In genomic region chr6:11730645-11731044, GRCh38 we compare ENCODE assay signal across 9 cellular contexts. TPM values are rescaled to one million over a fixed set of nuclear protein-coding genes. Genes with fewer than 3 reads are reported as not detected.
A peak's percentile ranks its signal among the peaks of the same experiment; 100 is the strongest.
DNase-seq lines count a peak whose midpoint lies in the region; ATAC-seq and TF ChIP-seq lines count a peak whose summit lies in the region.
"Had no signal": no experiment of that assay in that cellular context is flagged by ENCODE, and none has a peak within 500 bp of the region (broad histone marks: within the 10 kb centered on the region; RNA-seq: fewer than 3 reads in every experiment).

No MANE protein-coding gene starts in this region.

- peak; percentile 70 for DNase-seq in activated CD8-positive, alpha-beta T cell treated with anti-CD3 and anti-CD28 coated beads for 36 hours
- no peak for DNase-seq in activated CD8-positive, alpha-beta T cell treated with anti-CD3 and anti-CD28 coated beads, Interleukin-2, amount 10 ng/mL, durations not matched to agents 7 days and 5 days
- DNase-seq in HL-60 (ENCODE audit: low read depth in 1 of 2, low spot score in 1 of 2) (peak in 1 of 2 experiments; percentile 56), CD1c-positive myeloid dendritic cell (ENCODE audit: extremely low spot score) (no peak), globus pallidus (ENCODE audit: low spot score) (no peak)
- DNase-seq in stimulated activated CD8-positive, alpha-beta memory T cell treated with anti-CD3 and anti-CD28 coated beads, Interleukin-4, amount 100 ng/mL, for 48 hours, result peak; percentile 51
- DNase-seq: NCI-H226 had no signal

- no peak overlapping the region for H3K4me3 ChIP-seq in HL-60 (replicated peaks; ENCODE audit: insufficient read depth, low read length)

- H3K27me3 ChIP-seq in HL-60 (ENCODE audit: insufficient read depth, poor library complexity, severe bottlenecking), result no peaks in the 10 kb centered on the region

- H3K27ac Mint-ChIP-seq in activated CD8-positive, alpha-beta T cell treated with anti-CD3 and anti-CD28 coated beads for 36 hours, result peak overlapping the region; percentile 93
- no peak overlapping the region for H3K27ac Mint-ChIP-seq in activated CD8-positive, alpha-beta T cell treated with anti-CD3 and anti-CD28 coated beads, Interleukin-2, amount 10 ng/mL, durations not matched to agents 7 days and 5 days

- POLR2A ChIA-PET in activated CD8-positive, alpha-beta T cell treated with anti-CD3 and anti-CD28 coated beads for 36 hours (lab: Charles Lee), result interaction anchor here (8.0 kb wide), 1 partner anchor 19 kb away, joined by 122 read pairs; no protein-coding TSS in a partner anchor
- POLR2A ChIA-PET in activated CD8-positive, alpha-beta T cell treated with anti-CD3 and anti-CD28 coated beads, Interleukin-2, amount 10 ng/mL, durations not matched to agents 7 days and 5 days (lab: Charles Lee), result interaction anchor here (1.4 kb wide), 1 partner anchor 17 kb away, joined by 3 read pairs; no protein-coding TSS in a partner anchor

- H3K4me3 Mint-ChIP-seq in activated CD8-positive, alpha-beta T cell treated with anti-CD3 and anti-CD28 coated beads for 36 hours, result no peak overlapping the region
- no peak overlapping the region for H3K4me3 Mint-ChIP-seq in activated CD8-positive, alpha-beta T cell treated with anti-CD3 and anti-CD28 coated beads, Interleukin-2, amount 10 ng/mL, durations not matched to agents 7 days and 5 days

- TF ChIP-seq CTCF in activated CD8-positive, alpha-beta T cell treated with anti-CD3 and anti-CD28 coated beads for 36 hours (IDR thresholded peaks at IDR 0.05), result no peak
- no peak for TF ChIP-seq CTCF in HL-60 (IDR thresholded peaks at IDR 0.05; ENCODE audit: insufficient read depth, low read length)

- H3K27ac ChIP-seq in HL-60 (replicated peaks), result peak overlapping the region; percentile 81

- ATAC-seq in activated CD8-positive, alpha-beta T cell treated with anti-CD3 and anti-CD28 coated beads for 36 hours, result peak; percentile 12
- ATAC-seq in activated CD8-positive, alpha-beta T cell treated with anti-CD3 and anti-CD28 coated beads, Interleukin-2, amount 10 ng/mL, durations not matched to agents 7 days and 5 days, result no peak
- ATAC-seq in GM21786 (IDR thresholded peaks at IDR 0.05; ENCODE audit: unreplicated experiment), result peak; percentile 34
- no peak for ATAC-seq in GM21447 (IDR thresholded peaks at IDR 0.05; ENCODE audit: unreplicated experiment)

- H3K9me3 Mint-ChIP-seq in activated CD8-positive, alpha-beta T cell treated with anti-CD3 and anti-CD28 coated beads for 36 hours, result peaks cover 8% of the 10 kb centered on the region
- peaks cover 3% of the 10 kb centered on the region for H3K9me3 Mint-ChIP-seq in activated CD8-positive, alpha-beta T cell treated with anti-CD3 and anti-CD28 coated beads, Interleukin-2, amount 10 ng/mL, durations not matched to agents 7 days and 5 days (ENCODE audit: insufficient read depth)

- intact Hi-C loops in activated CD8-positive, alpha-beta T cell treated with anti-CD3 and anti-CD28 coated beads for 36 hours (cut with micrococcal nuclease), result no loop called here

- peaks cover 71% of the 10 kb centered on the region for H3K4me1 Mint-ChIP-seq in activated CD8-positive, alpha-beta T cell treated with anti-CD3 and anti-CD28 coated beads for 36 hours (ENCODE audit: low read depth)
- peaks cover 57% of the 10 kb centered on the region for H3K4me1 Mint-ChIP-seq in activated CD8-positive, alpha-beta T cell treated with anti-CD3 and anti-CD28 coated beads, Interleukin-2, amount 10 ng/mL, durations not matched to agents 7 days and 5 days (ENCODE audit: low read depth)

- H3K27me3 Mint-ChIP-seq in activated CD8-positive, alpha-beta T cell treated with anti-CD3 and anti-CD28 coated beads for 36 hours, result no peaks in the 10 kb centered on the region
- no peaks in the 10 kb centered on the region for H3K27me3 Mint-ChIP-seq in activated CD8-positive, alpha-beta T cell treated with anti-CD3 and anti-CD28 coated beads, Interleukin-2, amount 10 ng/mL, durations not matched to agents 7 days and 5 days (ENCODE audit: low read depth)

- peaks cover 19% of the 10 kb centered on the region for H3K36me3 Mint-ChIP-seq in activated CD8-positive, alpha-beta T cell treated with anti-CD3 and anti-CD28 coated beads for 36 hours (ENCODE audit: low read depth)
- no peaks in the 10 kb centered on the region for H3K36me3 Mint-ChIP-seq in activated CD8-positive, alpha-beta T cell treated with anti-CD3 and anti-CD28 coated beads, Interleukin-2, amount 10 ng/mL, durations not matched to agents 7 days and 5 days (ENCODE audit: low read depth)

- CTCF ChIA-PET in activated CD8-positive, alpha-beta T cell treated with anti-CD3 and anti-CD28 coated beads for 36 hours (lab: Charles Lee), result interaction anchor here (3.3 kb wide), 1 partner anchor 19 kb away, joined by 18 read pairs; no protein-coding TSS in a partner anchor
- CTCF ChIA-PET in activated CD8-positive, alpha-beta T cell treated with anti-CD3 and anti-CD28 coated beads, Interleukin-2, amount 10 ng/mL, durations not matched to agents 7 days and 5 days (lab: Charles Lee), result interaction anchor here (0.9 kb wide), 1 partner anchor 53 kb away, joined by 3 read pairs; no protein-coding TSS in a partner anchor

RNA-seq across cellular contexts. Expression of gene ADTRP, which starts 48.0 kb away (rescaled TPM):
- 10 to 100 TPM; 20.0 to 21.9 TPM for total RNA-seq in activated CD8-positive, alpha-beta T cell treated with anti-CD3 and anti-CD28 coated beads for 36 hours
- total RNA-seq in activated CD8-positive, alpha-beta T cell treated with anti-CD3 and anti-CD28 coated beads, Interleukin-2, amount 10 ng/mL, durations not matched to agents 7 days and 5 days, result under 1 TPM; 0.63 to 0.68 TPM

Comparison
In these comparisons a context has a peak if more than half of its experiments do, and no peak if none do; other contexts are left out.
1. ATAC-seq: peak in activated CD8-positive, alpha-beta T cell treated with anti-CD3 and anti-CD28 coated beads for 36 hours (single experiment) and GM21786 (single experiment); none in activated CD8-positive, alpha-beta T cell treated with anti-CD3 and anti-CD28 coated beads, Interleukin-2, amount 10 ng/mL, durations not matched to agents 7 days and 5 days (single experiment) and GM21447 (single experiment).
2. DNase-seq: peak in activated CD8-positive, alpha-beta T cell treated with anti-CD3 and anti-CD28 coated beads for 36 hours (single experiment) and stimulated activated CD8-positive, alpha-beta memory T cell treated with anti-CD3 and anti-CD28 coated beads, Interleukin-4, amount 100 ng/mL, for 48 hours (single experiment); none in activated CD8-positive, alpha-beta T cell treated with anti-CD3 and anti-CD28 coated beads, Interleukin-2, amount 10 ng/mL, durations not matched to agents 7 days and 5 days (single experiment), CD1c-positive myeloid dendritic cell (single experiment) and globus pallidus (single experiment).
3. RNA of gene ADTRP, which starts 48.0 kb away (total RNA-seq): 20.0 to 21.9 TPM in activated CD8-positive, alpha-beta T cell treated with anti-CD3 and anti-CD28 coated beads for 36 hours; 0.63 to 0.68 TPM in activated CD8-positive, alpha-beta T cell treated with anti-CD3 and anti-CD28 coated beads, Interleukin-2, amount 10 ng/mL, durations not matched to agents 7 days and 5 days; every median in the first group is over 10 times any median in the second.